Comparison of ENCODE assay signal across 16 cellular contexts in genomic region chr14:56099081-56099797, GRCh38.
"Had no signal": no experiment of that assay in that cellular context is flagged by ENCODE, and none has a peak within 500 bp of the region (broad histone marks: within the 10 kb centered on the region; RNA-seq: fewer than 3 reads in every experiment).

No MANE protein-coding gene starts in this region.

- H2AFZ ChIP-seq: hepatocyte had no signal

- H3K27ac ChIP-seq: hepatocyte, pancreas, sigmoid colon, thyroid gland had no signal

- H3K4me1 ChIP-seq: sigmoid colon had no signal

- H3K79me2 ChIP-seq: hepatocyte had no signal

- H3K4me2 ChIP-seq: hepatocyte had no signal

- H3K36me3 ChIP-seq: pancreas, sigmoid colon, thyroid gland had no signal

- H3K9me3 ChIP-seq: pancreas, sigmoid colon, thyroid gland had no signal

- DNase-seq: activated B cell treated with CpG ODN at 0.5 μM for 24 hours; activated CD4-positive, alpha-beta memory T cell treated with anti-CD3 and anti-CD28 coated beads, Interleukin-2, amount 10 ng/mL, durations not matched to agents 7 days and 5 days; activated CD4-positive, alpha-beta T cell treated with anti-CD3 and anti-CD28 coated beads for 48 hours; activated naive CD4-positive, alpha-beta T cell treated with Interleukin-2 at 50 U/mL for 16 hours; activated naive CD8-positive, alpha-beta T cell treated with anti-CD3 and anti-CD28 coated beads, Interleukin-2, amount 10 ng/mL, durations not matched to agents 7 days and 5 days; activated T-cell treated with anti-CD3 and anti-CD28 coated beads, Interleukin-2, amount 50 U/mL, for 1 hour; caudate nucleus; effector memory CD8-positive, alpha-beta T cell; foreskin fibroblast; midbrain; pancreas; sigmoid colon; stimulated activated naive CD4-positive, alpha-beta T cell treated with Interleukin-2 at 50 U/mL for 16 hours; thyroid gland had no signal

- H3K4me3 ChIP-seq: hepatocyte, pancreas, sigmoid colon, thyroid gland had no signal

- H3K27me3 ChIP-seq: hepatocyte, pancreas, thyroid gland had no signal

- ATAC-seq: activated T-helper 17 cell treated with anti-CD3 and anti-CD28 coated beads, Interleukin-2, amount 50 U/mL, for 72 hours; effector memory CD8-positive, alpha-beta T cell had no signal
